1 cellular context compared by ENCODE assay signal in genomic region chr17:42647778-42648177, GRCh38.
A peak's percentile ranks its signal among the peaks of the same experiment; 100 is the strongest.
TF ChIP-seq lines count a peak whose summit lies in the region.

No MANE protein-coding gene starts in this region.

TF ChIP-seq in GM12878, 131 proteins besides CTCF, POLR2A, EP300 and RAD21:
- TF ChIP-seq ZNF207 (IDR thresholded peaks at IDR 0.05; ENCODE audit: borderline replicate concordance) (no peak), FOXM1 (IDR thresholded peaks at IDR 0.05; ENCODE audit: low read depth, low read length) (no peak), NR2F1 (conservative IDR thresholded peaks at IDR 0.05) (peak; percentile 65), MEF2A (IDR thresholded peaks at IDR 0.05; ENCODE audit: insufficient read depth, low read depth, low read length) (no peak), IKZF1 (conservative IDR thresholded peaks at IDR 0.05) (peak; percentile 70), SPI1 (IDR thresholded peaks at IDR 0.05; ENCODE audit: borderline replicate concordance, insufficient read depth, low read depth, low read length) (peak; percentile 39; the same call in 1 of the 2 replicates), PRDM15 (CRISPR knock-in tag; IDR thresholded peaks at IDR 0.05) (no peak), USF1 (IDR thresholded peaks at IDR 0.05; ENCODE audit: borderline replicate concordance, extremely low read length, insufficient read depth, low read depth, low read length) (no peak), BHLHE40 (IDR thresholded peaks at IDR 0.05; ENCODE audit: borderline replicate concordance in 1 of 2, low read depth in 2 of 2, low read length in 1 of 2) (peak in 1 of 2 experiments; percentile 22; a peak in 1 of 4 replicates), SIX5 (IDR thresholded peaks at IDR 0.05; ENCODE audit: low read depth, low read length, severe bottlenecking) (no peak), IKZF2 (IDR thresholded peaks at IDR 0.05) (peak in 1 of 2 experiments; percentile 68; a peak in 1 of 4 replicates), STAT1 (conservative IDR thresholded peaks at IDR 0.05) (no peak), MTA3 (IDR thresholded peaks at IDR 0.05; ENCODE audit: borderline replicate concordance, low read length) (no peak), SMAD5 (IDR thresholded peaks at IDR 0.05; ENCODE audit: low read depth) (no peak), RUNX3 (IDR thresholded peaks at IDR 0.05; ENCODE audit: low read length) (peak; percentile 54), NKRF (conservative IDR thresholded peaks at IDR 0.05) (no peak; the same call in 1 of the 2 replicates), HCFC1 (IDR thresholded peaks at IDR 0.05; ENCODE audit: low read length) (no peak), ZNF384 (IDR thresholded peaks at IDR 0.05; ENCODE audit: borderline replicate concordance, low read depth, low read length) (no peak), ZBED1 (IDR thresholded peaks at IDR 0.05; ENCODE audit: borderline replicate concordance) (no peak), MTA2 (IDR thresholded peaks at IDR 0.05; ENCODE audit: low read depth) (peak; percentile 47), ATF7 (IDR thresholded peaks at IDR 0.05; ENCODE audit: low read depth) (peak; percentile 13; the same call in 1 of the 2 replicates)
TF ChIP-seq in GM12878: peak in this region for 8.
